In genomic region chr2:30701782-30702181, GRCh38 we compare ENCODE assay signal across 21 cellular contexts.
"Had no signal": no experiment of that assay in that cellular context is flagged by ENCODE, and none has a peak within 500 bp of the region (broad histone marks: within the 10 kb centered on the region; RNA-seq: fewer than 3 reads in every experiment).

No MANE protein-coding gene starts in this region.

- H3K4me3 Mint-ChIP-seq: activated naive CD8-positive, alpha-beta T cell treated with anti-CD3 and anti-CD28 coated beads for 36 hours; nephron; stimulated activated memory B cell treated with anti-CD40 and anti-IgM and Interleukin-4, amounts not matched to agents 10 μg/mL and 1 μg/mL and 100 μg/mL, for 72 hours; type B pancreatic cell had no signal

- H3K4me3 ChIP-seq: esophagus muscularis mucosa, gastroesophageal sphincter, heart left ventricle, lung, sigmoid colon, testis had no signal

- H3K27me3 Mint-ChIP-seq: activated naive CD8-positive, alpha-beta T cell treated with anti-CD3 and anti-CD28 coated beads for 36 hours; stimulated activated memory B cell treated with anti-CD40 and anti-IgM and Interleukin-4, amounts not matched to agents 10 μg/mL and 1 μg/mL and 100 μg/mL, for 72 hours; type B pancreatic cell had no signal

- H3K36me3 ChIP-seq: esophagus muscularis mucosa, gastroesophageal sphincter, heart left ventricle, sigmoid colon, WERI-Rb-1 had no signal

- H3K4me1 ChIP-seq: testis had no signal

- H3K9me3 ChIP-seq: testis had no signal

- H3K27ac Mint-ChIP-seq: activated naive CD8-positive, alpha-beta T cell treated with anti-CD3 and anti-CD28 coated beads for 36 hours; nephron; stimulated activated memory B cell treated with anti-CD40 and anti-IgM and Interleukin-4, amounts not matched to agents 10 μg/mL and 1 μg/mL and 100 μg/mL, for 72 hours; type B pancreatic cell had no signal

- H3K27ac ChIP-seq: esophagus muscularis mucosa, gastroesophageal sphincter, heart left ventricle, sigmoid colon, testis, WERI-Rb-1 had no signal

- H3K27me3 ChIP-seq: esophagus muscularis mucosa, gastroesophageal sphincter, heart left ventricle, sigmoid colon, testis had no signal

- DNase-seq: activated CD4-positive, alpha-beta T cell treated with anti-CD3 and anti-CD28 coated beads, Interleukin-2, amount 50 U/mL, for 4 hours; activated gamma-delta T cell; activated naive CD8-positive, alpha-beta T cell treated with anti-CD3 and anti-CD28 coated beads for 36 hours; amniotic stem cell; dermis blood vessel endothelial cell; effector memory CD4-positive, alpha-beta T cell; heart left ventricle; kidney; midbrain; nucleus accumbens; sigmoid colon; stimulated activated CD4-positive, alpha-beta T cell treated with anti-CD3 and anti-CD28 coated beads, Interleukin-4, amount 100 ng/mL, for 24 hours; testis; WERI-Rb-1 had no signal

- H3K4me1 Mint-ChIP-seq: activated naive CD8-positive, alpha-beta T cell treated with anti-CD3 and anti-CD28 coated beads for 36 hours; nephron had no signal

- ATAC-seq: gastroesophageal sphincter; heart left ventricle; left lobe of liver; stimulated activated memory B cell treated with anti-CD40 and anti-IgM and Interleukin-4, amounts not matched to agents 10 μg/mL and 1 μg/mL and 100 μg/mL, for 72 hours had no signal

- H3K36me3 Mint-ChIP-seq: type B pancreatic cell had no signal
